ENCODE assay signal across 8 cellular contexts in the genomic region with DNA sequence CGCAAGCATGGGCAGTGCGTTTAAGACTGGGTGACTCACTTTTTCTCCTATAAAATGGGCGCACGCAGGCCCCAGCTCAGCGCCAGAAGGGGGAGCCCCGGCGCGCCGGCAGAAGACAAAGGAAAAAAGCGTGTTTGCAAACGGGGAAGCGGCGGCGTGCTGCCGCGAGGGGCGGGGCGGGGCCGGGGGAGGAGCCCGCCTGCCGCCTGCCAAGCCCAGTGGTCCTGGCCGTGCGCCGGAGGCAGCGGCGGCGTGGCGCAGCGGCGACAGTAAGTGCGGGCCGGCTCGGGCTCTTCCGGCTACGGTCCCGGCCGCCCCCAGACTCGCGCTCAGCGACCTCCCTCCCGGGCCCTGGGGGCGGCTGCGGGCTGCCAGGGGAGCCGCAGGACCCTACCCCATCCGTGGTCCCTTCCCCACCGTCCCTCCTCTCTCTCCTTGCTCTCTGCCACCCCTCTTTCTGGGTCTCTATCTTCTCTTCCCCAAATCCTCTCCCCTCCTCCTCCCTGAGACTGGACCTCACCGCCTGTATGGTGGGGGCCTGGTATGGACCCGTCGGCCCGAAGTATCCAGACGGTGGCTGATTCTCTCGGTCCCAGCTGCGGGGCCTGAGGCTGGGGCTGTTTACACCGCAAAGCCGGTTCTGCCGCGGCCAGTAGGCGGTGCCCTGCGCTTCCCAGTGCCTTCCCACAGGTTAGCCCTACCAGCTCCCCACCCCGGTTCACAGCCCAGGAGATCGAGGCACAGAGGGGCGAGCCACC. TPM values are rescaled to one million over a fixed set of nuclear protein-coding genes. Genes with fewer than 3 reads are reported as not detected.
A peak's percentile ranks its signal among the peaks of the same experiment; 100 is the strongest.
DNase-seq lines count a peak whose midpoint lies in the region; ATAC-seq and TF ChIP-seq lines count a peak whose summit lies in the region.

A gene (plus strand): TSS at position 218 of the 758 bp plus-strand sequence. CDS start 51 bp downstream, at position 269.

- no peaks in the 10 kb centered on the region for H3K9me3 Mint-ChIP-seq in neural crest cell

- peak; percentile 76 for TF ChIP-seq CTCF in RWPE1 (conservative IDR thresholded peaks at IDR 0.05; ENCODE audit: low read depth)
- TF ChIP-seq CTCF in foreskin fibroblast (IDR thresholded peaks at IDR 0.05; ENCODE audit: low read depth, low read length), result peak; percentile 83
- peak; percentile 74 for TF ChIP-seq CTCF in neural crest cell (conservative IDR thresholded peaks at IDR 0.05)
- peak in 5 of 7 experiments; percentile 48 to 73 (median 58) for TF ChIP-seq CTCF in stomach (IDR thresholded peaks at IDR 0.05)

- POLR2A ChIA-PET in RWPE1 (lab: Yijun Ruan, JAX; ENCODE audit: low non-redundant PET), result interaction anchor here (0.6 to 1.2 kb wide), 5 partner anchors 12 to 242 kb away, joined by 3 to 6 read pairs (median 3); no protein-coding TSS in a partner anchor

- H3K36me3 Mint-ChIP-seq in neural crest cell (ENCODE audit: low read depth), result peaks cover 2% of the 10 kb centered on the region

- H3K27ac ChIP-seq in RWPE1, result peak within 1 kb of the TSS; percentile 27; the same call in 1 of the 2 replicates
- H3K27ac ChIP-seq in stomach, result peak within 1 kb of the TSS; percentile 42 to 90 (median 81)

- H3K4me3 ChIP-seq in Jurkat, Clone E6-1 (ENCODE audit: low read length), result peak within 1 kb of the TSS; percentile 83
- H3K4me3 ChIP-seq in foreskin fibroblast (ENCODE audit: low read depth in 1 of 2, low read length in 2 of 2) (peak within 1 kb of the TSS; percentile 75 to 77), stomach (peak within 1 kb of the TSS; percentile 67 to 85 (median 76))

- H3K27ac Mint-ChIP-seq in neural crest cell (ENCODE audit: unreplicated experiment), result peak within 1 kb of the TSS; percentile 97

- CTCF ChIA-PET in RWPE1 (lab: Yijun Ruan, JAX), result interaction anchor here (0.6 to 4.1 kb wide), 46 partner anchors 8 to 1506 kb away, joined by 3 to 27 read pairs (median 4); a partner anchor contains a TSS

- ATAC-seq in GM21515 (IDR thresholded peaks at IDR 0.05; ENCODE audit: unreplicated experiment), result peak; percentile 69

- peaks cover 0 to 20% (median 18%) of the 10 kb centered on the region in 4 donors for H3K36me3 ChIP-seq in stomach

- no peak for TF ChIP-seq EP300 in stomach (IDR thresholded peaks at IDR 0.05)

- peak within 1 kb of the TSS; percentile 97 for H3K4me3 Mint-ChIP-seq in neural crest cell

- H3K4me1 Mint-ChIP-seq in neural crest cell, result peaks cover 25% of the 10 kb centered on the region

- intact Hi-C loops in stomach (cut with DNase I; ENCODE audit: low total_unique reads), result no loop called here

- H3K9me3 ChIP-seq in stomach, result no peaks in the 10 kb centered on the region

- H3K27me3 ChIP-seq in stomach, result no peaks in the 10 kb centered on the region

- peak; percentile 79 for DNase-seq in DMS114 treated with DMSO at 0.1 percent for 48 hours (lab: John Stamatoyannopoulos, UW; ENCODE audit: unreplicated experiment)
- DNase-seq in Jurkat, Clone E6-1 (ENCODE audit: low read depth, low spot score), result peak; percentile 77
- DNase-seq in RWPE1 (ENCODE audit: low spot score), result peak; percentile 81
- DNase-seq in activated effector memory CD4-positive, alpha-beta T cell treated with Interleukin-2 at 50 U/mL for 16 hours, result peak; percentile 86
- DNase-seq in foreskin fibroblast, result peak; percentile 73 to 92
- DNase-seq in neural crest cell (ENCODE audit: low read depth, low spot score), result peak; percentile 59
- peak; percentile 85 for DNase-seq in stomach

- 0 to 1% (median 1%) methylated on average over 28 to 62 of the region's 62 CpGs for WGBS in stomach, 5 donors

- H3K27me3 Mint-ChIP-seq in neural crest cell (ENCODE audit: low read depth), result peaks cover 3% of the 10 kb centered on the region

- TF ChIP-seq POLR2A in stomach (IDR thresholded peaks at IDR 0.05), result no peak

- peaks cover 8 to 34% (median 23%) of the 10 kb centered on the region in 4 donors for H3K4me1 ChIP-seq in stomach

RNA-seq across cellular contexts. Expression of the gene that starts here (rescaled TPM):
- polyA plus RNA-seq in Jurkat, Clone E6-1 (2012; ENCODE audit: insufficient read depth, insufficient read length), result 13.1 TPM
- 5.3 and 6.0 TPM in 2 replicates for total RNA-seq in neural crest cell
- total RNA-seq in stomach, result 10 to 100 TPM in 1 of 5 donors, 1 to 10 TPM in 2, not detected in 2; 2.8 to 23.7 (median 6.4) TPM
- 1 to 10 TPM; 2.9 to 4.8 (median 3.7) TPM for polyA plus RNA-seq in stomach

Comparison
In these comparisons a context has a peak if more than half of its experiments do, and no peak if none do; other contexts are left out.
1. Peak in every context shown above with its lines: DNase-seq, ATAC-seq, H3K4me3 ChIP-seq and H3K27ac ChIP-seq.